ENCODE assay signal across 1 cellular context in the genomic region with DNA sequence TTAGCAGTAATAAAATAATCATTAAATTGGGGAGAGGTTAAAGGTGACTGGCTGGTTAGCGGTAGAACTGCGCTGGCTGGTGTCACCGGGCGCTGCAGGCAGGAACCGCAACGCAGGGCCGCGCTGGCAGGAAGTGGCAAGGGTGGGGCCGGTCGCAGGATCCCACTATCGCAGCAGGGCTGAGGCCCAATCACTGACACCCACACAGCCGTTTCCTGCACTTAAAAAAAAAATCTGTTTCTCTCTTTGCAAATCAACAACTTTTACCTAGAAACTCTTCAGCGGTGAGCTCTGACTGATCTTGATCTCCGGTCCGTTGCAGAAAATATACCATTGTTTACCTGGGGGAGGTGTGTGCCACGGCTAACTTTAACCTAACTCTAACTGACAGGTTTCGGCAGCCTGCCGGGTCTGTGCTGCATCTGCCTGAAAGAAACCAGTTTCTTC.
TF ChIP-seq lines count a peak whose summit lies in the region.

No MANE protein-coding gene starts in this region.

TF ChIP-seq in K562, 482 proteins besides CTCF, POLR2A, EP300 and RAD21 (continued from another document and continues in another):
- TF ChIP-seq, protein P1, sequence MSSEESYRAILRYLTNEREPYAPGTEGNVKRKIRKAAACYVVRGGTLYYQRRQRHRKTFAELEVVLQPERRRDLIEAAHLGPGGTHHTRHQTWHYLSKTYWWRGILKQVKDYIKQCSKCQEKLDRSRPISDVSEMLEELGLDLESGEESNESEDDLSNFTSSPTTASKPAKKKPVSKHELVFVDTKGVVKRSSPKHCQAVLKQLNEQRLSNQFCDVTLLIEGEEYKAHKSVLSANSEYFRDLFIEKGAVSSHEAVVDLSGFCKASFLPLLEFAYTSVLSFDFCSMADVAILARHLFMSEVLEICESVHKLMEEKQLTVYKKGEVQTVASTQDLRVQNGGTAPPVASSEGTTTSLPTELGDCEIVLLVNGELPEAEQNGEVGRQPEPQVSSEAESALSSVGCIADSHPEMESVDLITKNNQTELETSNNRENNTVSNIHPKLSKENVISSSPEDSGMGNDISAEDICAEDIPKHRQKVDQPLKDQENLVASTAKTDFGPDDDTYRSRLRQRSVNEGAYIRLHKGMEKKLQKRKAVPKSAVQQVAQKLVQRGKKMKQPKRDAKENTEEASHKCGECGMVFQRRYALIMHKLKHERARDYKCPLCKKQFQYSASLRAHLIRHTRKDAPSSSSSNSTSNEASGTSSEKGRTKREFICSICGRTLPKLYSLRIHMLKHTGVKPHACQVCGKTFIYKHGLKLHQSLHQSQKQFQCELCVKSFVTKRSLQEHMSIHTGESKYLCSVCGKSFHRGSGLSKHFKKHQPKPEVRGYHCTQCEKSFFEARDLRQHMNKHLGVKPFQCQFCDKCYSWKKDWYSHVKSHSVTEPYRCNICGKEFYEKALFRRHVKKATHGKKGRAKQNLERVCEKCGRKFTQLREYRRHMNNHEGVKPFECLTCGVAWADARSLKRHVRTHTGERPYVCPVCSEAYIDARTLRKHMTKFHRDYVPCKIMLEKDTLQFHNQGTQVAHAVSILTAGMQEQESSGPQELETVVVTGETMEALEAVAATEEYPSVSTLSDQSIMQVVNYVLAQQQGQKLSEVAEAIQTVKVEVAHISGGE (CRISPR knock-in tag; IDR thresholded peaks at IDR 0.05) = 0 out of 6 replicates have a peak, but pooled peaks of 1 of the 3 experiments have one; percentile 40
- TF ChIP-seq, protein P2, sequence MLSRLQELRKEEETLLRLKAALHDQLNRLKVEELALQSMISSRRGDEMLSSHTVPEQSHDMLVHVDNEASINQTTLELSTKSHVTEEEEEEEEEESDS (CRISPR knock-in tag; IDR thresholded peaks at IDR 0.05) = no peak
- no peak for TF ChIP-seq HDAC8 (tag; IDR thresholded peaks at IDR 0.05)
- TF ChIP-seq TEAD2 (tag; IDR thresholded peaks at IDR 0.05) = no peak
- TF ChIP-seq BRD9 (IDR thresholded peaks at IDR 0.05; ENCODE audit: low read depth, partially characterized antibody) = no peak
- TF ChIP-seq MEF2D (tag; conservative IDR thresholded peaks at IDR 0.05; ENCODE audit: low read depth) = no peak
- TF ChIP-seq CBFA2T3 (IDR thresholded peaks at IDR 0.05) = peak; percentile 80
- no peak for TF ChIP-seq U2AF2 (optimal IDR thresholded peaks at IDR 0.05; ENCODE audit: low read depth, low read length)
- TF ChIP-seq, protein P3, sequence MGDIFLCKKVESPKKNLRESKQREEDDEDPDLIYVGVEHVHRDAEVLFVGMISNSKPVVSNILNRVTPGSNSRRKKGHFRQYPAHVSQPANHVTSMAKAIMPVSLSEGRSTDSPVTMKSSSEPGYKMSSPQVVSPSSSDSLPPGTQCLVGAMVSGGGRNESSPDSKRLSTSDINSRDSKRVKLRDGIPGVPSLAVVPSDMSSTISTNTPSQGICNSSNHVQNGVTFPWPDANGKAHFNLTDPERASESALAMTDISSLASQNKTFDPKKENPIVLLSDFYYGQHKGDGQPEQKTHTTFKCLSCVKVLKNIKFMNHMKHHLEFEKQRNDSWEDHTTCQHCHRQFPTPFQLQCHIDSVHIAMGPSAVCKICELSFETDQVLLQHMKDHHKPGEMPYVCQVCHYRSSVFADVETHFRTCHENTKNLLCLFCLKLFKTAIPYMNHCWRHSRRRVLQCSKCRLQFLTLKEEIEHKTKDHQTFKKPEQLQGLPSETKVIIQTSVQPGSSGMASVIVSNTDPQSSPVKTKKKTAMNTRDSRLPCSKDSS (IDR thresholded peaks at IDR 0.05; ENCODE audit: low read depth, partially characterized antibody) = no peak
- peak; percentile 49; the same call in 1 of the 2 replicates for TF ChIP-seq MYNN (IDR thresholded peaks at IDR 0.05)
- no peak for TF ChIP-seq MYNN (CRISPR knock-in tag; IDR thresholded peaks at IDR 0.05)
- TF ChIP-seq, protein P4, sequence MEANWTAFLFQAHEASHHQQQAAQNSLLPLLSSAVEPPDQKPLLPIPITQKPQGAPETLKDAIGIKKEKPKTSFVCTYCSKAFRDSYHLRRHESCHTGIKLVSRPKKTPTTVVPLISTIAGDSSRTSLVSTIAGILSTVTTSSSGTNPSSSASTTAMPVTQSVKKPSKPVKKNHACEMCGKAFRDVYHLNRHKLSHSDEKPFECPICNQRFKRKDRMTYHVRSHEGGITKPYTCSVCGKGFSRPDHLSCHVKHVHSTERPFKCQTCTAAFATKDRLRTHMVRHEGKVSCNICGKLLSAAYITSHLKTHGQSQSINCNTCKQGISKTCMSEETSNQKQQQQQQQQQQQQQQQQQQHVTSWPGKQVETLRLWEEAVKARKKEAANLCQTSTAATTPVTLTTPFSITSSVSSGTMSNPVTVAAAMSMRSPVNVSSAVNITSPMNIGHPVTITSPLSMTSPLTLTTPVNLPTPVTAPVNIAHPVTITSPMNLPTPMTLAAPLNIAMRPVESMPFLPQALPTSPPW (CRISPR knock-in tag; IDR thresholded peaks at IDR 0.05) = peak; percentile 58; the same call in 1 of the 2 replicates
- no peak for TF ChIP-seq MTA1 (IDR thresholded peaks at IDR 0.05; ENCODE audit: borderline replicate concordance)
- TF ChIP-seq ZNF140 (CRISPR knock-in tag; IDR thresholded peaks at IDR 0.05) = no peak
- peak; percentile 41; the same call in 1 of the 2 replicates for TF ChIP-seq PHF21A (IDR thresholded peaks at IDR 0.05; ENCODE audit: borderline replicate concordance, low read depth)
- TF ChIP-seq ARID2 (IDR thresholded peaks at IDR 0.05) = no peak
- no peak for TF ChIP-seq HDAC3 (IDR thresholded peaks at IDR 0.05; ENCODE audit: borderline replicate concordance, partially characterized antibody)
- TF ChIP-seq TSC22D4 (tag; IDR thresholded peaks at IDR 0.05) = no peak
- no peak for TF ChIP-seq PTTG1 (tag; IDR thresholded peaks at IDR 0.05; ENCODE audit: low read depth)
- TF ChIP-seq HMG20A (CRISPR knock-in tag; conservative IDR thresholded peaks at IDR 0.05) = no peak
- TF ChIP-seq ZNF274 (IDR thresholded peaks at IDR 0.05; ENCODE audit: borderline replicate concordance, low read depth, low read length) = no peak
- TF ChIP-seq ERF (CRISPR knock-in tag; IDR thresholded peaks at IDR 0.05) = no peak
- no peak for TF ChIP-seq SMAD2 (IDR thresholded peaks at IDR 0.05; ENCODE audit: low read depth, low read length)
- TF ChIP-seq, protein P5, sequence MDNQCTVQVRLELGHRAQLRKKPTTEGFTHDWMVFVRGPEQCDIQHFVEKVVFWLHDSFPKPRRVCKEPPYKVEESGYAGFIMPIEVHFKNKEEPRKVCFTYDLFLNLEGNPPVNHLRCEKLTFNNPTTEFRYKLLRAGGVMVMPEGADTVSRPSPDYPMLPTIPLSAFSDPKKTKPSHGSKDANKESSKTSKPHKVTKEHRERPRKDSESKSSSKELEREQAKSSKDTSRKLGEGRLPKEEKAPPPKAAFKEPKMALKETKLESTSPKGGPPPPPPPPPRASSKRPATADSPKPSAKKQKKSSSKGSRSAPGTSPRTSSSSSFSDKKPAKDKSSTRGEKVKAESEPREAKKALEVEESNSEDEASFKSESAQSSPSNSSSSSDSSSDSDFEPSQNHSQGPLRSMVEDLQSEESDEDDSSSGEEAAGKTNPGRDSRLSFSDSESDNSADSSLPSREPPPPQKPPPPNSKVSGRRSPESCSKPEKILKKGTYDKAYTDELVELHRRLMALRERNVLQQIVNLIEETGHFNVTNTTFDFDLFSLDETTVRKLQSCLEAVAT (IDR thresholded peaks at IDR 0.05) = no peak
- TF ChIP-seq NFXL1 (CRISPR knock-in tag; IDR thresholded peaks at IDR 0.05) = no peak
- TF ChIP-seq PPARD (CRISPR knock-in tag; IDR thresholded peaks at IDR 0.05) = no peak
- TF ChIP-seq XRCC5 (IDR thresholded peaks at IDR 0.05; ENCODE audit: low read depth, low read length) = no peak
- TF ChIP-seq HMGN3 (IDR thresholded peaks at IDR 0.05; ENCODE audit: borderline replicate concordance, extremely low read depth, insufficient read length, low read depth, low read length) = peak; percentile 82
- TF ChIP-seq, protein P6, sequence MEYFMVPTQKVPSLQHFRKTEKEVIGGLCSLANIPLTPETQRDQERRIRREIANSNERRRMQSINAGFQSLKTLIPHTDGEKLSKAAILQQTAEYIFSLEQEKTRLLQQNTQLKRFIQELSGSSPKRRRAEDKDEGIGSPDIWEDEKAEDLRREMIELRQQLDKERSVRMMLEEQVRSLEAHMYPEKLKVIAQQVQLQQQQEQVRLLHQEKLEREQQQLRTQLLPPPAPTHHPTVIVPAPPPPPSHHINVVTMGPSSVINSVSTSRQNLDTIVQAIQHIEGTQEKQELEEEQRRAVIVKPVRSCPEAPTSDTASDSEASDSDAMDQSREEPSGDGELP (CRISPR knock-in tag; IDR thresholded peaks at IDR 0.05; ENCODE audit: borderline replicate concordance) = no peak
- no peak for TF ChIP-seq ZKSCAN8 (CRISPR knock-in tag; IDR thresholded peaks at IDR 0.05)
- no peak for TF ChIP-seq ARNT (IDR thresholded peaks at IDR 0.05)
- no peak for TF ChIP-seq SAFB (IDR thresholded peaks at IDR 0.05; ENCODE audit: borderline replicate concordance, low read depth, low read length)
- no peak for TF ChIP-seq CCNT2 (IDR thresholded peaks at IDR 0.05; ENCODE audit: borderline replicate concordance, extremely low read depth, insufficient read length, low read depth, low read length)
- TF ChIP-seq, protein P7, sequence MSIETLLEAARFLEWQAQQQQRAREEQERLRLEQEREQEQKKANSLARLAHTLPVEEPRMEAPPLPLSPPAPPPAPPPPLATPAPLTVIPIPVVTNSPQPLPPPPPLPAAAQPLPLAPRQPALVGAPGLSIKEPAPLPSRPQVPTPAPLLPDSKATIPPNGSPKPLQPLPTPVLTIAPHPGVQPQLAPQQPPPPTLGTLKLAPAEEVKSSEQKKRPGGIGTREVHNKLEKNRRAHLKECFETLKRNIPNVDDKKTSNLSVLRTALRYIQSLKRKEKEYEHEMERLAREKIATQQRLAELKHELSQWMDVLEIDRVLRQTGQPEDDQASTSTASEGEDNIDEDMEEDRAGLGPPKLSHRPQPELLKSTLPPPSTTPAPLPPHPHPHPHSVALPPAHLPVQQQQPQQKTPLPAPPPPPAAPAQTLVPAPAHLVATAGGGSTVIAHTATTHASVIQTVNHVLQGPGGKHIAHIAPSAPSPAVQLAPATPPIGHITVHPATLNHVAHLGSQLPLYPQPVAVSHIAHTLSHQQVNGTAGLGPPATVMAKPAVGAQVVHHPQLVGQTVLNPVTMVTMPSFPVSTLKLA (conservative IDR thresholded peaks at IDR 0.05) = no peak
- no peak for TF ChIP-seq TRIM24 (IDR thresholded peaks at IDR 0.05)
- TF ChIP-seq, protein P8, sequence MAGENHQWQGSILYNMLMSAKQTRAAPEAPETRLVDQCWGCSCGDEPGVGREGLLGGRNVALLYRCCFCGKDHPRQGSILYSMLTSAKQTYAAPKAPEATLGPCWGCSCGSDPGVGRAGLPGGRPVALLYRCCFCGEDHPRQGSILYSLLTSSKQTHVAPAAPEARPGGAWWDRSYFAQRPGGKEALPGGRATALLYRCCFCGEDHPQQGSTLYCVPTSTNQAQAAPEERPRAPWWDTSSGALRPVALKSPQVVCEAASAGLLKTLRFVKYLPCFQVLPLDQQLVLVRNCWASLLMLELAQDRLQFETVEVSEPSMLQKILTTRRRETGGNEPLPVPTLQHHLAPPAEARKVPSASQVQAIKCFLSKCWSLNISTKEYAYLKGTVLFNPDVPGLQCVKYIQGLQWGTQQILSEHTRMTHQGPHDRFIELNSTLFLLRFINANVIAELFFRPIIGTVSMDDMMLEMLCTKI (IDR thresholded peaks at IDR 0.05; ENCODE audit: partially characterized antibody) = no peak
- TF ChIP-seq GABPA (tag; conservative IDR thresholded peaks at IDR 0.05; ENCODE audit: low read depth) = peak; percentile 81
- peak; percentile 63 for TF ChIP-seq DACH1 (IDR thresholded peaks at IDR 0.05; ENCODE audit: partially characterized antibody)
- TF ChIP-seq ZNF239 (CRISPR knock-in tag; IDR thresholded peaks at IDR 0.05) = no peak
- TF ChIP-seq NELFE (IDR thresholded peaks at IDR 0.05; ENCODE audit: insufficient read depth, insufficient read length) = no peak
- no peak for TF ChIP-seq COPS2 (conservative IDR thresholded peaks at IDR 0.05)
- TF ChIP-seq CCAR2 (IDR thresholded peaks at IDR 0.05; ENCODE audit: low read depth, low read length) = no peak
- no peak for TF ChIP-seq NUFIP1 (IDR thresholded peaks at IDR 0.05; ENCODE audit: partially characterized antibody)
- no peak for TF ChIP-seq SLC30A9 (CRISPR knock-in tag; IDR thresholded peaks at IDR 0.05)
- TF ChIP-seq CBFB (CRISPR knock-in tag; IDR thresholded peaks at IDR 0.05) = no peak
- no peak for TF ChIP-seq ZNF444 (CRISPR knock-in tag; IDR thresholded peaks at IDR 0.05)
- TF ChIP-seq, protein P9, sequence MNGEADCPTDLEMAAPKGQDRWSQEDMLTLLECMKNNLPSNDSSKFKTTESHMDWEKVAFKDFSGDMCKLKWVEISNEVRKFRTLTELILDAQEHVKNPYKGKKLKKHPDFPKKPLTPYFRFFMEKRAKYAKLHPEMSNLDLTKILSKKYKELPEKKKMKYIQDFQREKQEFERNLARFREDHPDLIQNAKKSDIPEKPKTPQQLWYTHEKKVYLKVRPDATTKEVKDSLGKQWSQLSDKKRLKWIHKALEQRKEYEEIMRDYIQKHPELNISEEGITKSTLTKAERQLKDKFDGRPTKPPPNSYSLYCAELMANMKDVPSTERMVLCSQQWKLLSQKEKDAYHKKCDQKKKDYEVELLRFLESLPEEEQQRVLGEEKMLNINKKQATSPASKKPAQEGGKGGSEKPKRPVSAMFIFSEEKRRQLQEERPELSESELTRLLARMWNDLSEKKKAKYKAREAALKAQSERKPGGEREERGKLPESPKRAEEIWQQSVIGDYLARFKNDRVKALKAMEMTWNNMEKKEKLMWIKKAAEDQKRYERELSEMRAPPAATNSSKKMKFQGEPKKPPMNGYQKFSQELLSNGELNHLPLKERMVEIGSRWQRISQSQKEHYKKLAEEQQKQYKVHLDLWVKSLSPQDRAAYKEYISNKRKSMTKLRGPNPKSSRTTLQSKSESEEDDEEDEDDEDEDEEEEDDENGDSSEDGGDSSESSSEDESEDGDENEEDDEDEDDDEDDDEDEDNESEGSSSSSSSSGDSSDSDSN (IDR thresholded peaks at IDR 0.05; ENCODE audit: borderline replicate concordance in 1 of 2, low read depth in 2 of 2, low read length in 2 of 2) = no peak
- no peak for TF ChIP-seq POLR2B (IDR thresholded peaks at IDR 0.05; ENCODE audit: low read depth, partially characterized antibody)
- no peak for TF ChIP-seq POLR3A (IDR thresholded peaks at IDR 0.05; ENCODE audit: borderline replicate concordance, extremely low read depth, insufficient read depth, insufficient read length)
- TF ChIP-seq MECOM (CRISPR knock-in tag; IDR thresholded peaks at IDR 0.05) = no peak
- TF ChIP-seq MEF2A (IDR thresholded peaks at IDR 0.05; ENCODE audit: control insufficient read depth, low read depth, low read length) = no peak
- TF ChIP-seq MCM5 (IDR thresholded peaks at IDR 0.05; ENCODE audit: low read depth) = no peak
- no peak for TF ChIP-seq SAP30 (IDR thresholded peaks at IDR 0.05; ENCODE audit: borderline replicate concordance, insufficient read depth, low read depth, low read length, poor library complexity, severe bottlenecking)
- 0 out of 2 replicates have a peak, but pooled peaks have one; percentile 9 for TF ChIP-seq JUND (IDR thresholded peaks at IDR 0.05; ENCODE audit: borderline replicate concordance, low read depth, low read length)
- TF ChIP-seq JUND (tag; IDR thresholded peaks at IDR 0.05; ENCODE audit: borderline replicate concordance, low read depth, low read length) = no peak
- no peak for TF ChIP-seq ZNF232 (CRISPR knock-in tag; IDR thresholded peaks at IDR 0.05)
- TF ChIP-seq, protein P10, sequence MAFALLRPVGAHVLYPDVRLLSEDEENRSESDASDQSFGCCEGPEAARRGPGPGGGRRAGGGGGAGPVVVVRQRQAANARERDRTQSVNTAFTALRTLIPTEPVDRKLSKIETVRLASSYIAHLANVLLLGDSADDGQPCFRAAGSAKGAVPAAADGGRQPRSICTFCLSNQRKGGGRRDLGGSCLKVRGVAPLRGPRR (CRISPR knock-in tag; IDR thresholded peaks at IDR 0.05) = no peak
- no peak for TF ChIP-seq SRF (CRISPR knock-in tag; IDR thresholded peaks at IDR 0.05)
- TF ChIP-seq PHTF2 (CRISPR knock-in tag; IDR thresholded peaks at IDR 0.05) = no peak
